ENCODE assay signal across 9 cellular contexts in genomic region chr17:38871992-38872605, GRCh38. TPM values are rescaled to one million over a fixed set of nuclear protein-coding genes. Genes with fewer than 3 reads are reported as not detected.
A peak's percentile ranks its signal among the peaks of the same experiment; 100 is the strongest.
DNase-seq lines count a peak whose midpoint lies in the region; ATAC-seq, FAIRE-seq and TF ChIP-seq lines count a peak whose summit lies in the region.
"Had no signal": no experiment of that assay in that cellular context is flagged by ENCODE, and none has a peak within 500 bp of the region (broad histone marks: within the 10 kb centered on the region; RNA-seq: fewer than 3 reads in every experiment).

No MANE protein-coding gene starts in this region.

- H3K4me1 ChIP-seq in SK-N-SH (ENCODE audit: control insufficient read depth in 1 of 2, insufficient read depth in 2 of 2, low read depth in 1 of 2, low read length in 1 of 2) (peaks cover 29 to 43% of the 10 kb centered on the region in 2 experiments; a peak in 3 of 4 replicates), keratinocyte (ENCODE audit: control insufficient read depth, extremely low read depth, insufficient read depth, low read length) (peaks cover 67% of the 10 kb centered on the region)

- H3K36me3 ChIP-seq in SK-N-SH (replicated peaks in 1 of 2; ENCODE audit: control insufficient read depth in 1 of 2, insufficient read depth in 2 of 2, low read length in 1 of 2) (peaks cover 10 to 14% of the 10 kb centered on the region in 2 experiments), keratinocyte (ENCODE audit: control insufficient read depth in 2 of 2, extremely low read depth in 1 of 2, insufficient read depth in 2 of 2, low read length in 2 of 2) (peaks cover 14 to 21% of the 10 kb centered on the region in 2 experiments)

- CTCF ChIA-PET in SK-N-SH (lab: Yijun Ruan, JAX) = interaction anchor here (0.7 to 2.4 kb wide), 3 partner anchors 9 to 111 kb away, joined by 3 to 7 read pairs (median 5); no protein-coding TSS in a partner anchor

- 85% methylated on average over 5 of the region's 5 CpGs for WGBS in SK-N-SH (ENCODE audit: low lambda C conversion rate)

- POLR2A ChIA-PET in SK-N-SH (lab: Yijun Ruan, JAX) = interaction anchor here (1.3 to 3.8 kb wide), 2 partner anchors 18 to 53 kb away, joined by 3 to 41 read pairs; partner anchors contain the start of genes LASP1NB and RPL23

- H3K9me1 ChIP-seq in keratinocyte (ENCODE audit: control insufficient read depth, extremely low read depth, insufficient read depth, low read length) = peaks cover 5% of the 10 kb centered on the region

- intact Hi-C loops in activated T-helper 2 cell treated with anti-CD3 and anti-CD28 coated beads, Interferon-gamma antibody, Interleukin-2, Interleukin-4, amounts not matched to agents 10 μg/mL and 5 μg/mL and 100 μg/mL, durations not matched to agents 14 hours and 24 hours and 36 hours (cut with micrococcal nuclease) = loop anchor here (1.0 to 5.0 kb wide), 4 partner anchors 26 to 280 kb away; partner anchors contain the start of gene PLXDC1

- H2AFZ ChIP-seq in SK-N-SH (ENCODE audit: low read depth) = no peak overlapping the region
- no peak overlapping the region for H2AFZ ChIP-seq in keratinocyte (ENCODE audit: control insufficient read depth, low read length)

- TF ChIP-seq EP300 in SK-N-SH (IDR thresholded peaks at IDR 0.05; ENCODE audit: borderline replicate concordance in 1 of 2, low read depth in 1 of 2, low read length in 1 of 2) = no peak

- H3K4me1 Mint-ChIP-seq in activated T-helper 2 cell treated with anti-CD3 and anti-CD28 coated beads, Interferon-gamma antibody, Interleukin-2, Interleukin-4, amounts not matched to agents 10 μg/mL and 5 μg/mL and 100 μg/mL, durations not matched to agents 14 hours and 24 hours and 36 hours (ENCODE audit: low read depth) = peaks cover 46% of the 10 kb centered on the region

- H4K20me1 ChIP-seq in SK-N-SH (ENCODE audit: insufficient read depth) (peaks cover 59% of the 10 kb centered on the region), keratinocyte (ENCODE audit: control insufficient read depth, extremely low read depth, insufficient read depth, low read length) (peaks cover 28% of the 10 kb centered on the region)

- TF ChIP-seq RAD21 in SK-N-SH (IDR thresholded peaks at IDR 0.05; ENCODE audit: low read length) = no peak

- H3K27ac Mint-ChIP-seq in activated T-helper 2 cell treated with anti-CD3 and anti-CD28 coated beads, Interferon-gamma antibody, Interleukin-2, Interleukin-4, amounts not matched to agents 10 μg/mL and 5 μg/mL and 100 μg/mL, durations not matched to agents 14 hours and 24 hours and 36 hours = peak overlapping the region; percentile 81

- DNase-seq in SK-N-SH = no peak
- DNase-seq in activated T-helper 2 cell treated with anti-CD3 and anti-CD28 coated beads, Interferon-gamma antibody, Interleukin-2, Interleukin-4, amounts not matched to agents 10 μg/mL and 5 μg/mL and 100 μg/mL, durations not matched to agents 14 hours and 24 hours and 36 hours (ENCODE audit: low spot score) = no peak
- DNase-seq in keratinocyte (ENCODE audit: low read depth, low spot score) = no peak
- DNase-seq in NCI-H82 treated with DMSO at 0.1 percent for 48 hours (lab: John Stamatoyannopoulos, UW; ENCODE audit: unreplicated experiment) = no peak
- no peak for DNase-seq in SKM-1 (lab: John Stamatoyannopoulos, UW; ENCODE audit: unreplicated experiment)

- dilution Hi-C loops in keratinocyte (cut with MboI; ENCODE audit: extremely low pct_ligation_motif_present, low sequenced_read_pairs) = no loop called here

- H3K4me3 ChIP-seq in SK-N-SH (ENCODE audit: low read depth in 2 of 2, low read length in 1 of 2) (peak overlapping the region; percentile 94 to 97), keratinocyte (ENCODE audit: control insufficient read depth in 2 of 3, extremely low read depth in 1 of 3, insufficient read depth in 2 of 3, low read depth in 1 of 3, low read length in 3 of 3) (peak overlapping the region; percentile 82 to 87 (median 84))

- H3K79me2 ChIP-seq in SK-N-SH (ENCODE audit: insufficient read depth) (peaks cover 72% of the 10 kb centered on the region), keratinocyte (ENCODE audit: control insufficient read depth, insufficient read depth, low read length) (peaks cover 68% of the 10 kb centered on the region)

- peaks cover 26% of the 10 kb centered on the region for H3K36me3 Mint-ChIP-seq in activated T-helper 2 cell treated with anti-CD3 and anti-CD28 coated beads, Interferon-gamma antibody, Interleukin-2, Interleukin-4, amounts not matched to agents 10 μg/mL and 5 μg/mL and 100 μg/mL, durations not matched to agents 14 hours and 24 hours and 36 hours (ENCODE audit: low read depth)

- ATAC-seq in SK-N-SH treated with all-trans-retinoic acid at 6 μM for 48 hours (no peak), GM21529 (IDR thresholded peaks at IDR 0.05; ENCODE audit: unreplicated experiment) (no peak)

- TF ChIP-seq CTCF in SK-N-SH (IDR thresholded peaks at IDR 0.05) = no peak
- TF ChIP-seq CTCF in keratinocyte (optimal IDR thresholded peaks at IDR 0.05 in 1 of 3, IDR thresholded peaks at IDR 0.05 in 1 of 3, conservative IDR thresholded peaks at IDR 0.05 in 1 of 3; ENCODE audit: extremely low read depth in 1 of 3, insufficient read depth in 2 of 3, low read length in 3 of 3) = no peak

- H3K9me3 Mint-ChIP-seq in activated T-helper 2 cell treated with anti-CD3 and anti-CD28 coated beads, Interferon-gamma antibody, Interleukin-2, Interleukin-4, amounts not matched to agents 10 μg/mL and 5 μg/mL and 100 μg/mL, durations not matched to agents 14 hours and 24 hours and 36 hours = no peaks in the 10 kb centered on the region

- peaks cover 23% of the 10 kb centered on the region for H3F3A ChIP-seq in SK-N-SH (replicated peaks; ENCODE audit: insufficient read depth)

- no peaks in the 10 kb centered on the region for H3K27me3 ChIP-seq in SK-N-SH (ENCODE audit: insufficient read depth)
- H3K27me3 ChIP-seq in keratinocyte (ENCODE audit: control insufficient read depth, extremely low read depth, insufficient read depth, low read length) = no peaks in the 10 kb centered on the region

- H3K27ac ChIP-seq in SK-N-SH (ENCODE audit: low read depth in 2 of 2, low read length in 1 of 2) (peak overlapping the region; percentile 89 to 96; a peak in 2 of 4 replicates), keratinocyte (ENCODE audit: control insufficient read depth, insufficient read depth, low read length) (peak overlapping the region; percentile 72), temporal lobe (ENCODE audit: low read depth, low read length) (peak overlapping the region; percentile 15)

- H3K9me3 ChIP-seq in SK-N-SH (no peaks in the 10 kb centered on the region), keratinocyte (ENCODE audit: control insufficient read depth, low read depth, low read length) (no peaks in the 10 kb centered on the region)

- H3K9ac ChIP-seq in SK-N-SH (peak overlapping the region; percentile 96; the same call in 1 of the 2 replicates), keratinocyte (ENCODE audit: control insufficient read depth, extremely low read depth, insufficient read depth, low read length) (peak overlapping the region; percentile 88)

- peak overlapping the region; percentile 95 for H3K4me2 ChIP-seq in SK-N-SH
- peak overlapping the region; percentile 99 for H3K4me2 ChIP-seq in keratinocyte (ENCODE audit: control insufficient read depth, extremely low read depth, insufficient read depth, low read depth, low read length)

- peak overlapping the region; percentile 98 for H3K4me3 Mint-ChIP-seq in activated T-helper 2 cell treated with anti-CD3 and anti-CD28 coated beads, Interferon-gamma antibody, Interleukin-2, Interleukin-4, amounts not matched to agents 10 μg/mL and 5 μg/mL and 100 μg/mL, durations not matched to agents 14 hours and 24 hours and 36 hours (ENCODE audit: low read depth)

- H3K27me3 Mint-ChIP-seq in activated T-helper 2 cell treated with anti-CD3 and anti-CD28 coated beads, Interferon-gamma antibody, Interleukin-2, Interleukin-4, amounts not matched to agents 10 μg/mL and 5 μg/mL and 100 μg/mL, durations not matched to agents 14 hours and 24 hours and 36 hours (ENCODE audit: low read depth) = no peaks in the 10 kb centered on the region

- H3K9me2 ChIP-seq in SK-N-SH = no peaks in the 10 kb centered on the region

- FAIRE-seq in keratinocyte (lab: Jason Lieb, UNC) = no peak
- FAIRE-seq: bronchial epithelial cell had no signal

RNA-seq across cellular contexts. Expression of gene LASP1, which starts 2.2 kb away (rescaled TPM):
- polyA plus RNA-seq in SK-N-SH (2012; rRNA removed) (79.7 and 102 TPM in 2 replicates), keratinocyte (72.5 to 117 TPM (median 88.1 TPM) in 3 replicates)
- polyA plus RNA-seq in SK-N-SH (2012; cell fraction: cytosol; rRNA removed) = 59.0 and 70.3 TPM in 2 replicates
- polyA plus RNA-seq in SK-N-SH (2012; cell fraction: nucleus; rRNA removed) = 88.9 and 142 TPM in 2 replicates
- total RNA-seq in activated T-helper 2 cell treated with anti-CD3 and anti-CD28 coated beads, Interferon-gamma antibody, Interleukin-2, Interleukin-4, amounts not matched to agents 10 μg/mL and 5 μg/mL and 100 μg/mL, durations not matched to agents 14 hours and 24 hours and 36 hours = 151 and 156 TPM in 2 replicates
- polyA plus RNA-seq in keratinocyte (2011; ENCODE audit: low read depth) = 60.3 TPM
- polyA plus RNA-seq in keratinocyte (2011; cell fraction: cytosol; rRNA removed) = 84.7 and 110 TPM in 2 replicates
- 103 and 116 TPM in 2 replicates for polyA plus RNA-seq in keratinocyte (2011; cell fraction: nucleus; rRNA removed)
- polyA plus RNA-seq in keratinocyte (2012; ENCODE audit: low replicate concordance) = 51.4 and 174 TPM in 2 replicates
- 134 to 233 TPM (median 138 TPM) in 3 replicates for polyA minus RNA-seq in keratinocyte
- polyA minus RNA-seq in keratinocyte (2011; cell fraction: cytosol; rRNA and poly(A)+ RNA removed) = 335 TPM
- 76.9 and 90.5 TPM in 2 replicates for polyA minus RNA-seq in keratinocyte (2011; cell fraction: nucleus; rRNA and poly(A)+ RNA removed)
- total RNA-seq in temporal lobe = 53.1 TPM

RNA-seq across cellular contexts. Expression of gene RPL23, which starts 18.6 kb away (rescaled TPM):
- 2,658 and 2,763 TPM in 2 replicates for polyA plus RNA-seq in SK-N-SH (2012; rRNA removed)
- polyA plus RNA-seq in SK-N-SH (2012; cell fraction: cytosol; rRNA removed) = 3,488 and 4,696 TPM in 2 replicates
- 540 and 582 TPM in 2 replicates for polyA plus RNA-seq in SK-N-SH (2012; cell fraction: nucleus; rRNA removed)
- 1,775 and 1,796 TPM in 2 replicates for total RNA-seq in activated T-helper 2 cell treated with anti-CD3 and anti-CD28 coated beads, Interferon-gamma antibody, Interleukin-2, Interleukin-4, amounts not matched to agents 10 μg/mL and 5 μg/mL and 100 μg/mL, durations not matched to agents 14 hours and 24 hours and 36 hours
- polyA plus RNA-seq in keratinocyte = 2,125 to 2,966 TPM (median 2,468 TPM) in 3 replicates
- polyA plus RNA-seq in keratinocyte (2011; ENCODE audit: low read depth) = 7,440 TPM
- polyA plus RNA-seq in keratinocyte (2011; cell fraction: cytosol; rRNA removed) = 2,699 and 3,057 TPM in 2 replicates
- polyA plus RNA-seq in keratinocyte (2011; cell fraction: nucleus; rRNA removed) = 628 and 824 TPM in 2 replicates
- polyA plus RNA-seq in keratinocyte (2012; ENCODE audit: low replicate concordance) = 2,108 and 3,125 TPM in 2 replicates
- polyA minus RNA-seq in keratinocyte = 114 to 670 TPM (median 442 TPM) in 3 replicates
- 311 TPM for polyA minus RNA-seq in keratinocyte (2011; cell fraction: cytosol; rRNA and poly(A)+ RNA removed)
- 76.0 and 133 TPM in 2 replicates for polyA minus RNA-seq in keratinocyte (2011; cell fraction: nucleus; rRNA and poly(A)+ RNA removed)
- 919 TPM for total RNA-seq in temporal lobe

RNA-seq across cellular contexts. Expression of gene CWC25, which starts 47.0 kb away (rescaled TPM):
- polyA plus RNA-seq in SK-N-SH (2012; rRNA removed) (15.6 and 21.2 TPM in 2 replicates), keratinocyte (12.7 to 15.3 TPM (median 14.9 TPM) in 3 replicates)
- polyA plus RNA-seq in SK-N-SH (2012; cell fraction: cytosol; rRNA removed) = 12.0 and 12.4 TPM in 2 replicates
- polyA plus RNA-seq in SK-N-SH (2012; cell fraction: nucleus; rRNA removed) = 63.5 and 64.6 TPM in 2 replicates
- 23.0 and 26.4 TPM in 2 replicates for total RNA-seq in activated T-helper 2 cell treated with anti-CD3 and anti-CD28 coated beads, Interferon-gamma antibody, Interleukin-2, Interleukin-4, amounts not matched to agents 10 μg/mL and 5 μg/mL and 100 μg/mL, durations not matched to agents 14 hours and 24 hours and 36 hours
- 53.7 TPM for polyA plus RNA-seq in keratinocyte (2011; ENCODE audit: low read depth)
- 8.1 and 10.5 TPM in 2 replicates for polyA plus RNA-seq in keratinocyte (2011; cell fraction: cytosol; rRNA removed)
- polyA plus RNA-seq in keratinocyte (2011; cell fraction: nucleus; rRNA removed) = 40.1 and 44.1 TPM in 2 replicates
- polyA plus RNA-seq in keratinocyte (2012; ENCODE audit: low replicate concordance) = 11.6 and 36.1 TPM in 2 replicates
- 5.4 to 8.3 TPM (median 7.5 TPM) in 3 replicates for polyA minus RNA-seq in keratinocyte
- polyA minus RNA-seq in keratinocyte (2011; cell fraction: cytosol; rRNA and poly(A)+ RNA removed) = 5.9 TPM
- 6.0 and 11.3 TPM in 2 replicates for polyA minus RNA-seq in keratinocyte (2011; cell fraction: nucleus; rRNA and poly(A)+ RNA removed)
- 8.4 TPM for total RNA-seq in temporal lobe

Comparison
In these comparisons a context has a peak if more than half of its experiments do, and no peak if none do; other contexts are left out.
1. H3K27ac ChIP-seq: peak in every context shown above with its lines; median percentile 92 in SK-N-SH; 72 in keratinocyte; 15 in temporal lobe.